Comparison of ENCODE assay signal across 10 cellular contexts in genomic region chr1:36420409-36420808, GRCh38. TPM values are rescaled to one million over a fixed set of nuclear protein-coding genes. Genes with fewer than 3 reads are reported as not detected.
DNase-seq lines count a peak whose midpoint lies in the region; ATAC-seq, FAIRE-seq and TF ChIP-seq lines count a peak whose summit lies in the region.
"Had no signal": no experiment of that assay in that cellular context is flagged by ENCODE, and none has a peak within 500 bp of the region (broad histone marks: within the 10 kb centered on the region; RNA-seq: fewer than 3 reads in every experiment).

No MANE protein-coding gene starts in this region.

- peaks cover 11% of the 10 kb centered on the region for H3K4me1 ChIP-seq in keratinocyte (ENCODE audit: control insufficient read depth, extremely low read depth, insufficient read depth, low read length)

- TF ChIP-seq CTCF in keratinocyte (optimal IDR thresholded peaks at IDR 0.05 in 1 of 3, IDR thresholded peaks at IDR 0.05 in 1 of 3, conservative IDR thresholded peaks at IDR 0.05 in 1 of 3; ENCODE audit: extremely low read depth in 1 of 3, insufficient read depth in 2 of 3, low read length in 3 of 3): no peak

- DNase-seq in AG08395 (ENCODE audit: low spot score): peak; percentile 22
- peak; percentile 16 for DNase-seq in EH (ENCODE audit: low read depth)
- DNase-seq in keratinocyte (ENCODE audit: low read depth, low spot score): no peak
- DNase-seq in iPS-NIHi7 (ENCODE audit: extremely low spot score): no peak
- DNase-seq in inferior parietal cortex (ENCODE audit: extremely low spot score): no peak
- DNase-seq in effector CD4-positive, alpha-beta T cell: no peak
- no peak for DNase-seq in RCC 7860 (ENCODE audit: low spot score)

- peak overlapping the region; percentile 51 for H3K4me3 Mint-ChIP-seq in activated T-helper 17 cell treated with anti-CD3 and anti-CD28 coated beads, Interleukin-2, amount 50 U/mL, for 72 hours

- FAIRE-seq in keratinocyte (lab: Jason Lieb, UNC) (no peak), RCC 7860 (lab: Jason Lieb, UNC) (no peak)

- no peaks in the 10 kb centered on the region for H4K20me1 ChIP-seq in keratinocyte (ENCODE audit: control insufficient read depth, extremely low read depth, insufficient read depth, low read length)

- dilution Hi-C loops in keratinocyte (cut with MboI; ENCODE audit: extremely low pct_ligation_motif_present, low sequenced_read_pairs): no loop called here

- H3K27ac ChIP-seq in keratinocyte (ENCODE audit: control insufficient read depth, insufficient read depth, low read length): no peak overlapping the region
- H3K27ac ChIP-seq: cardiac muscle cell had no signal

- H3K27me3 ChIP-seq in keratinocyte (ENCODE audit: control insufficient read depth, extremely low read depth, insufficient read depth, low read length): no peaks in the 10 kb centered on the region
- H3K27me3 ChIP-seq: cardiac muscle cell had no signal

- H3K79me2 ChIP-seq in keratinocyte (ENCODE audit: control insufficient read depth, insufficient read depth, low read length): no peaks in the 10 kb centered on the region

- ATAC-seq in activated T-helper 17 cell treated with anti-CD3 and anti-CD28 coated beads, Interleukin-2, amount 50 U/mL, for 72 hours (replicated peaks): peak; percentile 11

- no peaks in the 10 kb centered on the region for H3K36me3 ChIP-seq in keratinocyte (ENCODE audit: control insufficient read depth in 2 of 2, extremely low read depth in 1 of 2, insufficient read depth in 2 of 2, low read length in 2 of 2)

- no peaks in the 10 kb centered on the region for H3K36me3 Mint-ChIP-seq in activated T-helper 17 cell treated with anti-CD3 and anti-CD28 coated beads, Interleukin-2, amount 50 U/mL, for 72 hours (ENCODE audit: low read depth)

- no peaks in the 10 kb centered on the region for H3K9me3 Mint-ChIP-seq in activated T-helper 17 cell treated with anti-CD3 and anti-CD28 coated beads, Interleukin-2, amount 50 U/mL, for 72 hours

- peaks cover 13% of the 10 kb centered on the region for H3K4me1 Mint-ChIP-seq in activated T-helper 17 cell treated with anti-CD3 and anti-CD28 coated beads, Interleukin-2, amount 50 U/mL, for 72 hours

- peak overlapping the region; percentile 86 for H3K27ac Mint-ChIP-seq in activated T-helper 17 cell treated with anti-CD3 and anti-CD28 coated beads, Interleukin-2, amount 50 U/mL, for 72 hours

- H2AFZ ChIP-seq in keratinocyte (ENCODE audit: control insufficient read depth, low read length): peak overlapping the region; percentile 14

- H3K9ac ChIP-seq in keratinocyte (ENCODE audit: control insufficient read depth, extremely low read depth, insufficient read depth, low read length): no peak overlapping the region

- H3K9me1 ChIP-seq in keratinocyte (ENCODE audit: control insufficient read depth, extremely low read depth, insufficient read depth, low read length): no peaks in the 10 kb centered on the region

- H3K4me3 ChIP-seq in keratinocyte (ENCODE audit: control insufficient read depth in 2 of 3, extremely low read depth in 1 of 3, insufficient read depth in 2 of 3, low read depth in 1 of 3, low read length in 3 of 3): no peak overlapping the region
- H3K4me3 ChIP-seq: cardiac muscle cell, lung had no signal

- H3K4me2 ChIP-seq in keratinocyte (ENCODE audit: control insufficient read depth, extremely low read depth, insufficient read depth, low read depth, low read length): no peak overlapping the region

- no peaks in the 10 kb centered on the region for H3K9me3 ChIP-seq in keratinocyte (ENCODE audit: control insufficient read depth, low read depth, low read length)

- H3K27me3 Mint-ChIP-seq in activated T-helper 17 cell treated with anti-CD3 and anti-CD28 coated beads, Interleukin-2, amount 50 U/mL, for 72 hours: no peaks in the 10 kb centered on the region

RNA-seq across cellular contexts. Expression of gene LSM10, which starts 22.7 kb away (rescaled TPM):
- total RNA-seq in activated T-helper 17 cell treated with anti-CD3 and anti-CD28 coated beads, Interleukin-2, amount 50 U/mL, for 72 hours: 10 to 100 TPM; 24.6 to 59.6 TPM
- polyA plus RNA-seq in keratinocyte: 41.3 to 67.8 TPM (median 45.3 TPM) in 3 replicates
- 12.7 TPM for polyA plus RNA-seq in keratinocyte (2011; ENCODE audit: low read depth)
- polyA plus RNA-seq in keratinocyte (2011; cell fraction: cytosol; rRNA removed): 43.5 and 55.1 TPM in 2 replicates
- 15.1 and 19.6 TPM in 2 replicates for polyA plus RNA-seq in keratinocyte (2011; cell fraction: nucleus; rRNA removed)
- 28.2 and 48.4 TPM in 2 replicates for polyA plus RNA-seq in keratinocyte (2012; ENCODE audit: low replicate concordance)
- polyA minus RNA-seq in keratinocyte: 29.0 to 51.7 TPM (median 34.5 TPM) in 3 replicates
- 41.6 TPM for polyA minus RNA-seq in keratinocyte (2011; cell fraction: cytosol; rRNA and poly(A)+ RNA removed)
- 6.8 and 8.8 TPM in 2 replicates for polyA minus RNA-seq in keratinocyte (2011; cell fraction: nucleus; rRNA and poly(A)+ RNA removed)

RNA-seq across cellular contexts. Expression of gene OSCP1, which starts 29.8 kb away (rescaled TPM):
- total RNA-seq in activated T-helper 17 cell treated with anti-CD3 and anti-CD28 coated beads, Interleukin-2, amount 50 U/mL, for 72 hours: 1 to 10 TPM; 1.5 to 1.8 TPM
- 7.1 to 12.5 TPM (median 9.5 TPM) in 3 replicates for polyA plus RNA-seq in keratinocyte
- 6.0 TPM for polyA plus RNA-seq in keratinocyte (2011; ENCODE audit: low read depth)
- polyA plus RNA-seq in keratinocyte (2011; cell fraction: cytosol; rRNA removed): 5.4 and 7.7 TPM in 2 replicates
- polyA plus RNA-seq in keratinocyte (2011; cell fraction: nucleus; rRNA removed): 7.7 and 8.5 TPM in 2 replicates
- polyA plus RNA-seq in keratinocyte (2012; ENCODE audit: low replicate concordance): 6.5 and 7.2 TPM in 2 replicates
- polyA minus RNA-seq in keratinocyte: 6.1 to 13.7 TPM (median 10.1 TPM) in 3 replicates
- 6.7 TPM for polyA minus RNA-seq in keratinocyte (2011; cell fraction: cytosol; rRNA and poly(A)+ RNA removed)
- polyA minus RNA-seq in keratinocyte (2011; cell fraction: nucleus; rRNA and poly(A)+ RNA removed): 2.4 and 7.1 TPM in 2 replicates

RNA-seq across cellular contexts. Expression of gene STK40, which starts 34.7 kb away (rescaled TPM):
- 10 to 100 TPM; 44.1 to 56.8 TPM for total RNA-seq in activated T-helper 17 cell treated with anti-CD3 and anti-CD28 coated beads, Interleukin-2, amount 50 U/mL, for 72 hours
- polyA plus RNA-seq in keratinocyte: 8.5 to 10.4 TPM (median 10.3 TPM) in 3 replicates
- 14.7 TPM for polyA plus RNA-seq in keratinocyte (2011; ENCODE audit: low read depth)
- polyA plus RNA-seq in keratinocyte (2011; cell fraction: cytosol; rRNA removed): 6.1 and 7.0 TPM in 2 replicates
- polyA plus RNA-seq in keratinocyte (2011; cell fraction: nucleus; rRNA removed): 19.3 and 23.3 TPM in 2 replicates
- 9.8 and 17.6 TPM in 2 replicates for polyA plus RNA-seq in keratinocyte (2012; ENCODE audit: low replicate concordance)
- 14.0 to 28.2 TPM (median 16.3 TPM) in 3 replicates for polyA minus RNA-seq in keratinocyte
- polyA minus RNA-seq in keratinocyte (2011; cell fraction: cytosol; rRNA and poly(A)+ RNA removed): 6.3 TPM
- polyA minus RNA-seq in keratinocyte (2011; cell fraction: nucleus; rRNA and poly(A)+ RNA removed): 7.2 and 8.5 TPM in 2 replicates

RNA-seq across cellular contexts. Expression of gene MRPS15, which starts 43.8 kb away (rescaled TPM):
- 100 to 1,000 TPM in 1 of 2 donors, 10 to 100 TPM in 1; 57.3 to 128 TPM for total RNA-seq in activated T-helper 17 cell treated with anti-CD3 and anti-CD28 coated beads, Interleukin-2, amount 50 U/mL, for 72 hours
- polyA plus RNA-seq in keratinocyte: 74.2 to 133 TPM (median 130 TPM) in 3 replicates
- polyA plus RNA-seq in keratinocyte (2011; ENCODE audit: low read depth): 98.8 TPM
- polyA plus RNA-seq in keratinocyte (2011; cell fraction: cytosol; rRNA removed): 127 and 178 TPM in 2 replicates
- 46.1 and 50.4 TPM in 2 replicates for polyA plus RNA-seq in keratinocyte (2011; cell fraction: nucleus; rRNA removed)
- polyA plus RNA-seq in keratinocyte (2012; ENCODE audit: low replicate concordance): 60.5 and 118 TPM in 2 replicates
- 11.5 to 46.4 TPM (median 28.0 TPM) in 3 replicates for polyA minus RNA-seq in keratinocyte
- polyA minus RNA-seq in keratinocyte (2011; cell fraction: cytosol; rRNA and poly(A)+ RNA removed): 35.3 TPM
- polyA minus RNA-seq in keratinocyte (2011; cell fraction: nucleus; rRNA and poly(A)+ RNA removed): 8.8 and 10.9 TPM in 2 replicates

Comparison
In these comparisons a context has a peak if more than half of its experiments do, and no peak if none do; other contexts are left out.
1. DNase-seq: peak in AG08395 (single experiment) and EH (single experiment); none in keratinocyte (single experiment), iPS-NIHi7 (single experiment), inferior parietal cortex (single experiment), effector CD4-positive, alpha-beta T cell (single experiment) and RCC 7860 (single experiment).